In the genomic region with DNA sequence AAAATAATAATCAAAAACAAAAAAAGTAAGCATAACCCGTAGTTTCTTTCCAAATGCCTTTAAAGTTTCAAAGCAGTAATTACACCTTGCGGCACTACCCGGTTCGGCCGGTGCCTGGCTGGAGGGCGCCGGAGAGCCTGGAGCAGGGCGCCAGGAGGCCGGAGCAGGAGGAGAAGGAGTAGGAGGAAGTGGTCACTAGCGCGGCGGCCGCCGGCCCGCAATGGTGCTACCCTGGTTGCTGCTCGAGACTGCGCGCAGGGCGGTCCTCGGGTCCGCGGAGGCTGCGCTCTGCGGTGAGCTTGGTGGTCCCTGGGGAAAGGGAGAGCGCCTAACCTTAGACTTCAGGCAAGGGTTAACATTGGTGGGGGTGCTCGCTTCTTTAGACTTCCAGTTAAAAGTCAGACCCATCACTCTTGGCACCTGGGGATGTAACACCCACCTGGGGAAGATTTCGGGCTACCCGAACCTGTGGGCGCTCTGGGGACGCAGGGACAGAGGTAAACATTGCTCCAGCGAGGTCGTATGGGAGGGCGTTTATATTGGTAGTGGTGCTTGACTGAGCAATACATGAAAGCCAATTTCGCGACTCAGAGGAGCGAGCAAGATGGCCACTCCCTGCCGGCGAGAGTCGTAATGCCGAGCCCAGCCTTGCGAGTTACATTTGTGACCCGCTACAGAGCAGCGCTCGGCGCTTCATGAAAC, we compare ENCODE assay signal across 8 cellular contexts. TPM values are rescaled to one million over a fixed set of nuclear protein-coding genes. Genes with fewer than 3 reads are reported as not detected.
DNase-seq lines count a peak whose midpoint lies in the region; ATAC-seq and TF ChIP-seq lines count a peak whose summit lies in the region.

No MANE protein-coding gene starts in this region.

- H3K27me3 ChIP-seq in SK-N-SH (ENCODE audit: insufficient read depth) (no peaks in the 10 kb centered on the region), thyroid gland (no peaks in the 10 kb centered on the region)

- POLR2A ChIA-PET in SK-N-SH (lab: Yijun Ruan, JAX): no interaction called here

- peaks cover 0 to 18% of the 10 kb centered on the region in 2 experiments; a peak in 1 of 4 replicates for H3K4me1 ChIP-seq in SK-N-SH (ENCODE audit: control insufficient read depth in 1 of 2, insufficient read depth in 2 of 2, low read depth in 1 of 2, low read length in 1 of 2)
- peaks cover 9 to 12% of the 10 kb centered on the region in 2 donors for H3K4me1 ChIP-seq in thyroid gland

- no peaks in the 10 kb centered on the region for H3K36me3 Mint-ChIP-seq in activated naive CD4-positive, alpha-beta T cell treated with anti-CD3 and anti-CD28 coated beads, Interleukin-2, amount 50 U/mL, for 24 hours

- ATAC-seq in HG02588 (IDR thresholded peaks at IDR 0.05; ENCODE audit: unreplicated experiment): peak; percentile 98
- ATAC-seq in omental fat pad (ENCODE audit: low FRiP score): peak; percentile 98

- peak in 1 of 2 experiments; percentile 15; a peak in 1 of 4 replicates for TF ChIP-seq EP300 in SK-N-SH (IDR thresholded peaks at IDR 0.05; ENCODE audit: borderline replicate concordance in 1 of 2, low read depth in 1 of 2, low read length in 1 of 2)

- no peaks in the 10 kb centered on the region for H3K27me3 Mint-ChIP-seq in activated naive CD4-positive, alpha-beta T cell treated with anti-CD3 and anti-CD28 coated beads, Interleukin-2, amount 50 U/mL, for 24 hours

- H3K36me3 ChIP-seq in SK-N-SH (replicated peaks in 1 of 2; ENCODE audit: control insufficient read depth in 1 of 2, insufficient read depth in 2 of 2, low read length in 1 of 2) (peaks cover under 1 to 5% of the 10 kb centered on the region in 2 experiments), thyroid gland (no peaks in the 10 kb centered on the region)

- H3F3A ChIP-seq in SK-N-SH (replicated peaks; ENCODE audit: insufficient read depth): peaks cover 32% of the 10 kb centered on the region

- intact Hi-C loops in thyroid gland (cut with DNase I): no loop called here

- H3K27ac Mint-ChIP-seq in activated naive CD4-positive, alpha-beta T cell treated with anti-CD3 and anti-CD28 coated beads, Interleukin-2, amount 50 U/mL, for 24 hours: peak overlapping the region; percentile 93

- CTCF ChIA-PET in SK-N-SH (lab: Yijun Ruan, JAX): interaction anchor here (0.7 to 2.4 kb wide), 18 partner anchors 10 to 225 kb away, joined by 3 to 9 read pairs (median 3); partner anchors contain the start of gene CCNC

- TF ChIP-seq RAD21 in SK-N-SH (IDR thresholded peaks at IDR 0.05; ENCODE audit: low read length): peak; percentile 55

- H3K27ac ChIP-seq in SK-N-SH (ENCODE audit: low read depth in 2 of 2, low read length in 1 of 2) (peak overlapping the region; percentile 77 to 95), thyroid gland (peak overlapping the region; percentile 84 to 93 (median 92))

- no peaks in the 10 kb centered on the region for H3K9me3 Mint-ChIP-seq in activated naive CD4-positive, alpha-beta T cell treated with anti-CD3 and anti-CD28 coated beads, Interleukin-2, amount 50 U/mL, for 24 hours

- H3K9me2 ChIP-seq in SK-N-SH: no peaks in the 10 kb centered on the region

- H3K9ac ChIP-seq in SK-N-SH: peak overlapping the region; percentile 86

- H3K4me2 ChIP-seq in SK-N-SH: peak overlapping the region; percentile 80

- peak overlapping the region; percentile 93 for H2AFZ ChIP-seq in SK-N-SH (ENCODE audit: low read depth)

- 1% methylated on average over 30 of the region's 45 CpGs for WGBS in SK-N-SH (ENCODE audit: low lambda C conversion rate)
- 0% methylated on average over 44 to 45 of the region's 45 CpGs for WGBS in thyroid gland, 2 donors

- H3K4me3 ChIP-seq in GM12865 (ENCODE audit: low read depth, low read length): peak overlapping the region; percentile 81
- H3K4me3 ChIP-seq in SK-N-SH (ENCODE audit: low read depth in 2 of 2, low read length in 1 of 2): peak overlapping the region; percentile 79 to 83
- H3K4me3 ChIP-seq in thyroid gland (replicated peaks in 1 of 3): peak overlapping the region; percentile 54 to 73 (median 58)

- TF ChIP-seq CTCF in GM12865 (IDR thresholded peaks at IDR 0.05; ENCODE audit: insufficient read depth, low read depth, low read length, missing control alignments): peak; percentile 80
- peak; percentile 70 for TF ChIP-seq CTCF in SK-N-SH (IDR thresholded peaks at IDR 0.05)
- no peak for TF ChIP-seq CTCF in omental fat pad (IDR thresholded peaks at IDR 0.05)
- peak; percentile 81 to 96 (median 85) for TF ChIP-seq CTCF in thyroid gland (IDR thresholded peaks at IDR 0.05)

- peak; percentile 93 for DNase-seq in GM12865 (ENCODE audit: low read depth)
- peak; percentile 42 for DNase-seq in NCI-H1048 (lab: John Stamatoyannopoulos, UW)
- peak; percentile 88 for DNase-seq in SK-N-SH
- DNase-seq in germinal center (ENCODE audit: low spot score): peak; percentile 80
- peak; percentile 59 for DNase-seq in omental fat pad (ENCODE audit: low spot score)
- peak; percentile 85 to 87 for DNase-seq in thyroid gland

- H3K9me3 ChIP-seq in SK-N-SH: no peaks in the 10 kb centered on the region
- no peaks in the 10 kb centered on the region for H3K9me3 ChIP-seq in thyroid gland

- peaks cover 18% of the 10 kb centered on the region for H3K4me1 Mint-ChIP-seq in activated naive CD4-positive, alpha-beta T cell treated with anti-CD3 and anti-CD28 coated beads, Interleukin-2, amount 50 U/mL, for 24 hours

- H3K79me2 ChIP-seq in SK-N-SH (ENCODE audit: insufficient read depth): peaks cover 20% of the 10 kb centered on the region

- no peaks in the 10 kb centered on the region for H4K20me1 ChIP-seq in SK-N-SH (ENCODE audit: insufficient read depth)

- peak overlapping the region; percentile 92 for H3K4me3 Mint-ChIP-seq in activated naive CD4-positive, alpha-beta T cell treated with anti-CD3 and anti-CD28 coated beads, Interleukin-2, amount 50 U/mL, for 24 hours

- TF ChIP-seq POLR2A in thyroid gland (IDR thresholded peaks at IDR 0.05): peak; percentile 38 to 87

TF ChIP-seq in SK-N-SH, 30 proteins besides CTCF, POLR2A, EP300 and RAD21 (continues in another document):
- 0 out of 2 replicates have a peak, but pooled peaks have one; percentile 11 for TF ChIP-seq REST (IDR thresholded peaks at IDR 0.05; ENCODE audit: low read depth, low read length)
- peak; percentile 64 for TF ChIP-seq GABPA (IDR thresholded peaks at IDR 0.05; ENCODE audit: low read depth)
- 0 out of 2 replicates have a peak, but pooled peaks have one; percentile 11 for TF ChIP-seq NFIC (IDR thresholded peaks at IDR 0.05; ENCODE audit: borderline replicate concordance)
- TF ChIP-seq USF1 (IDR thresholded peaks at IDR 0.05; ENCODE audit: borderline replicate concordance, low read depth): no peak
- no peak for TF ChIP-seq MXI1 (IDR thresholded peaks at IDR 0.05; ENCODE audit: low read depth, low read length)
- peak; percentile 48; the same call in 1 of the 2 replicates for TF ChIP-seq ELF1 (IDR thresholded peaks at IDR 0.05)
- no peak for TF ChIP-seq FOXM1 (IDR thresholded peaks at IDR 0.05; ENCODE audit: low read depth)
- no peak for TF ChIP-seq EZH2phosphoT487 (IDR thresholded peaks at IDR 0.05; ENCODE audit: borderline replicate concordance, low read depth)

RNA-seq across cellular contexts. Expression of gene USP45, which starts 5.8 kb away (rescaled TPM):
- 4.3 and 6.5 TPM in 2 replicates for polyA plus RNA-seq in SK-N-SH (2012; rRNA removed)
- polyA plus RNA-seq in SK-N-SH (2012; cell fraction: cytosol; rRNA removed): 5.8 and 6.3 TPM in 2 replicates
- polyA plus RNA-seq in SK-N-SH (2012; cell fraction: nucleus; rRNA removed): 12.7 and 19.7 TPM in 2 replicates
- 10 to 100 TPM; 12.5 to 24.4 (median 16.8) TPM for total RNA-seq in omental fat pad
- 10 to 100 TPM; 12.9 to 19.7 (median 16.5) TPM for total RNA-seq in thyroid gland

RNA-seq across cellular contexts. Expression of gene CCNC, which starts 47.5 kb away (rescaled TPM):
- 16.0 and 21.8 TPM in 2 replicates for polyA plus RNA-seq in SK-N-SH (2012; rRNA removed)
- polyA plus RNA-seq in SK-N-SH (2012; cell fraction: cytosol; rRNA removed): 28.0 and 31.7 TPM in 2 replicates
- polyA plus RNA-seq in SK-N-SH (2012; cell fraction: nucleus; rRNA removed): 7.4 and 40.1 TPM in 2 replicates
- 10 to 100 TPM; 49.6 to 59.9 (median 50.3) TPM for total RNA-seq in omental fat pad
- 100 to 1,000 TPM in 1 of 4 donors, 10 to 100 TPM in 3; 74.2 to 393 (median 92.2) TPM for total RNA-seq in thyroid gland

Comparison
In these comparisons a context has a peak if more than half of its experiments do, and no peak if none do; other contexts are left out.
1. Peak in every context shown above with its lines: DNase-seq, ATAC-seq, H3K4me3 ChIP-seq and H3K27ac ChIP-seq.
2. DNase-seq: peak in every context shown above with its lines; median percentile 93 in GM12865; 88 in SK-N-SH; 86 in thyroid gland; 80 in germinal center; 59 in omental fat pad; 42 in NCI-H1048.
3. CTCF ChIP-seq: peak in GM12865 (single experiment), SK-N-SH (single experiment) and thyroid gland (6 of 6); none in omental fat pad (0 of 3).